Comparison of ENCODE assay signal across 8 cellular contexts in the genomic region with DNA sequence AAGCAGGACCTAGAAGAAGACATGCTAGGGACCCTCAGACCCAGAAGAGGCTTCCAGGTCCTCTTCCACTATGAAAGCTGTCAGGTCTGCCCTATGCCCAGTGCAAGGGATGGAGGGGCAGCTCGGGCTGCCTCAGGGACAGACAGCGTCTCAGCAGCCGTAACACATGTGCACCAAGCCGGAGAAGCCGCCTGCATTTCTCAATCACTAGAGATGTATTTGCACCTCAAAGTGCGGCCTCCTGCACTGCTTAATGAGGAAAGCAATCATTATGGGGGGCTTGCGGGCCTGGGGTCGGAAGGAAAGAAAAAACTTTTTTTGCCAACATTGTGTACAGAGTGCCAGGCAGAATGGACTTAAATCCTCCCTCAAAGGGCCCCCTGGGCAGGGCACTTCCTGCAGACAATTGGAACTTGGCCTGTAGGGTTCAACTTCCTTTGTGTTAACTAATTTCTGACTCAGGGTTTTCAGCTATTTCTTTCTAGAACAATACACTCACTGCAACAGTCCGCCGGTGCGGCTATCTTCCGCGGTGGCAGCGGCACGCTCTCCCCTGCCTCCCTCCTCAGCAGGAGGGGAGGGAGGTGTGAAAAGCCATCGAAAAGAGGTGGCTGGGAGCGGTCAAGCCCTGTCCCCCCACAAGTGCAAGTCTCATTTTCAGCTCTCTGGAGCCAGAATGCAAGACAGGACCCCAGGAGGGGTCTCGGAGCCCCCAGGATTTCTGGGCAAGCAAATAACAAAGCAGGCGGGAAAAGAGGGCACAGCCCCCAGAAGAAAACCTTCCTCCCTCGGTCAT.
A peak's percentile ranks its signal among the peaks of the same experiment; 100 is the strongest.
DNase-seq lines count a peak whose midpoint lies in the region; ATAC-seq and TF ChIP-seq lines count a peak whose summit lies in the region.

No MANE protein-coding gene starts in this region.

- H3K9me3 Mint-ChIP-seq in HFFc6, result no peaks in the 10 kb centered on the region

- TF ChIP-seq POLR2A in adrenal gland (IDR thresholded peaks at IDR 0.05) (no peak), gastrocnemius medialis (IDR thresholded peaks at IDR 0.05) (no peak)

- H3K4me1 Mint-ChIP-seq in HFFc6 (ENCODE audit: low read depth), result 0 out of 2 replicates have a peak, but pooled peaks cover 6% of the 10 kb centered on the region

- intact Hi-C loops in adrenal gland (cut with DNase I) (loop anchor here in 1 of 2 donors (10.0 kb wide), 1 partner anchor 260 kb away; no protein-coding TSS in a partner anchor), gastrocnemius medialis (cut with DNase I; ENCODE audit: low total_unique reads) (no loop called here)

- H3K4me3 ChIP-seq in GM12865 (ENCODE audit: low read depth, low read length) (no peak overlapping the region), adrenal gland (peak overlapping the region in 2 of 4 donors; percentile 13 to 41), gastrocnemius medialis (peak overlapping the region; percentile 20 to 38 (median 28))

- TF ChIP-seq CTCF in GM12865 (IDR thresholded peaks at IDR 0.05; ENCODE audit: insufficient read depth, low read depth, low read length, missing control alignments), result no peak
- TF ChIP-seq CTCF in adrenal gland (IDR thresholded peaks at IDR 0.05), result no peak
- TF ChIP-seq CTCF in gastrocnemius medialis (IDR thresholded peaks at IDR 0.05 in 4 of 5, conservative IDR thresholded peaks at IDR 0.05 in 1 of 5), result no peak
- no peak for TF ChIP-seq CTCF in HFFc6 (IDR thresholded peaks at IDR 0.05)

- in situ Hi-C loops in gastrocnemius medialis (cut with MboI; ENCODE audit: low sequenced_read_pairs in 4 of 4), result no loop called here

- WGBS in adrenal gland, 4 donors, result 44 to 62% (median 49%) methylated on average over 17 to 20 of the region's 20 CpGs

- H3K4me1 ChIP-seq in adrenal gland (replicated peaks in 1 of 2) (peaks cover 0 to 5% of the 10 kb centered on the region in 2 donors), gastrocnemius medialis (peaks cover 10 to 11% of the 10 kb centered on the region in 2 donors)

- no peak overlapping the region for H3K27ac Mint-ChIP-seq in HFFc6

- H3K27ac ChIP-seq in adrenal gland (peak overlapping the region in 3 of 5 donors; percentile 19 to 76 (median 57)), gastrocnemius medialis (peak overlapping the region; percentile 34 to 66 (median 54))

- no peak overlapping the region for H3K4me3 Mint-ChIP-seq in HFFc6

- H3K36me3 ChIP-seq in adrenal gland (replicated peaks in 1 of 2) (no peaks in the 10 kb centered on the region), gastrocnemius medialis (no peaks in the 10 kb centered on the region)

- H3K27me3 ChIP-seq in adrenal gland (no peaks in the 10 kb centered on the region), gastrocnemius medialis (no peaks in the 10 kb centered on the region)

- ATAC-seq in gastrocnemius medialis, result peak in 1 of 2 donors; percentile 42

- no peaks in the 10 kb centered on the region for H3K36me3 Mint-ChIP-seq in HFFc6 (ENCODE audit: low read depth)

- peaks cover 12% of the 10 kb centered on the region for H3K27me3 Mint-ChIP-seq in HFFc6 (ENCODE audit: insufficient read depth)

- H3K9me3 ChIP-seq in adrenal gland (replicated peaks in 1 of 3) (no peaks in the 10 kb centered on the region), gastrocnemius medialis (no peaks in the 10 kb centered on the region)

- DNase-seq in GM12865 (ENCODE audit: low read depth) (peak; percentile 3), adrenal gland (peak in 4 of 7 donors; percentile 8 to 55 (median 30)), iris pigment epithelial cell (ENCODE audit: low read depth) (peak; percentile 20), gastrocnemius medialis (no peak), HFFc6 (no peak), occipital lobe (lab: John Stamatoyannopoulos, UW) (no peak), NCI-H2081 (lab: John Stamatoyannopoulos, UW) (no peak)
- no peak for DNase-seq in activated CD4-positive, CD25-positive, alpha-beta regulatory T cell (lab: John Stamatoyannopoulos, UW)

Comparison
In these comparisons a context has a peak if more than half of its experiments do, and no peak if none do; other contexts are left out.
1. DNase-seq: peak in GM12865 (single experiment), adrenal gland (4 of 7) and iris pigment epithelial cell (single experiment); none in gastrocnemius medialis (0 of 2), HFFc6 (single experiment), occipital lobe (single experiment), NCI-H2081 (0 of 2) and activated CD4-positive, CD25-positive, alpha-beta regulatory T cell (0 of 4).